In the genomic region with DNA sequence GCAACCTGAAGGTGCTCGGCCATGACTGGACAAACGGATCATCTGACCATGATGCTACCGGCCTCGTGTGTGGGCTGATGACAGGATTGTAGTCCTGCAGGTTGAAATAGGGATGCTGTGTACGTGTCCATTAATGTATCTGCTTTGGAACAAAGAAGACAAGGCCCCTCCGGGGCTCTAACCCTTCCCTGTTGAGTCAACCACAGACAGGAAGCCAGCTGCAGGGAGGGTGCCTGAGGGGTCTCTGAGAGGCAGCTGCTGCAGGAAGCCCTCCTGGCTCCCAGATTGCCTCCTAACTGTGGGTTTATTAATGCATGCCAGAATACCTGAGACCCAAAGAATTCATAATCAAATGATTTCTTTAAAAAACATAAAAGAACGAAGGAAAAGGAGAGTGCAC, we compare ENCODE assay signal across 24 cellular contexts.
DNase-seq lines count a peak whose midpoint lies in the region; ATAC-seq and TF ChIP-seq lines count a peak whose summit lies in the region.
"Had no signal": no experiment of that assay in that cellular context is flagged by ENCODE, and none has a peak within 500 bp of the region (broad histone marks: within the 10 kb centered on the region; RNA-seq: fewer than 3 reads in every experiment).

No MANE protein-coding gene starts in this region.

- no peak overlapping the region for H3K27ac ChIP-seq in SK-N-MC
- H3K27ac ChIP-seq in osteoblast (ENCODE audit: low read depth, low read length): no peak overlapping the region
- H3K27ac ChIP-seq in CD4-positive, alpha-beta memory T cell (ENCODE audit: low read depth, low read length): no peak overlapping the region
- no peak overlapping the region for H3K27ac ChIP-seq in right cardiac atrium (ENCODE audit: low read length)
- H3K27ac ChIP-seq: SJSA1 had no signal

- CTCF ChIA-PET in CD4-positive, alpha-beta memory T cell (lab: Charles Lee; ENCODE audit: partially characterized antibody): interaction anchor here (1.2 kb wide), 1 partner anchor 14 kb away, joined by 3 read pairs; no protein-coding TSS in a partner anchor

- peaks cover 0 to 1% (median 0%) of the 10 kb centered on the region in 8 donors for H3K9me3 Mint-ChIP-seq in CD4-positive, alpha-beta memory T cell
- H3K9me3 Mint-ChIP-seq: CD8-positive, alpha-beta T cell had no signal

- H3K27me3 ChIP-seq in osteoblast (ENCODE audit: insufficient read depth, low read length) (no peaks in the 10 kb centered on the region), right cardiac atrium (ENCODE audit: control insufficient read depth, insufficient read depth) (no peaks in the 10 kb centered on the region)
- no peaks in the 10 kb centered on the region for H3K27me3 ChIP-seq in CD4-positive, alpha-beta memory T cell (ENCODE audit: insufficient read depth, low read length)
- H3K27me3 ChIP-seq: SJSA1 had no signal

- H3K9ac ChIP-seq in SK-N-MC (ENCODE audit: insufficient read length): no peak overlapping the region

- DNase-seq in ELF-1 (ENCODE audit: low read depth, low spot score) (peak; percentile 27), NB4 (ENCODE audit: low read depth) (peak; percentile 20), SK-N-MC (ENCODE audit: low read depth, low spot score) (peak; percentile 8), osteoblast (ENCODE audit: insufficient read length, low spot score, missing footprints) (peak; percentile 65), NAMALWA (ENCODE audit: low spot score) (no peak), SK-N-DZ (ENCODE audit: low spot score) (no peak), right cardiac atrium (no peak)
- DNase-seq in CD4-positive, alpha-beta memory T cell: no peak
- DNase-seq: C1 segment of cervical spinal cord; CD8-positive, alpha-beta T cell; DMS 273 treated with DMSO at 0.1 percent for 48 hours; DMS79; MM.1S; NCI-H1092; NCI-H1417 treated with DMSO at 0.1 percent for 48 hours; NCI-H187 treated with DMSO at 0.1 percent for 48 hours; NCI-H2171 treated with DMSO at 0.1 percent for 48 hours; NCI-H345; NCI-H510A treated with DMSO at 0.1 percent for 48 hours; NCI-H748 treated with DMSO at 0.1 percent for 48 hours; NK-92 treated with Interleukin-12 subunit alpha and Interleukin-12 subunit beta, amount 100 ng/mL, for 24 hours; PC-3 had no signal

- no peak overlapping the region for H3K4me2 ChIP-seq in osteoblast (ENCODE audit: insufficient read depth, low read length)

- no peaks in the 10 kb centered on the region for H3K4me1 Mint-ChIP-seq in CD4-positive, alpha-beta memory T cell

- no peak overlapping the region for H2AFZ ChIP-seq in osteoblast (ENCODE audit: low read length)

- no peaks in the 10 kb centered on the region for H4K20me1 ChIP-seq in osteoblast (ENCODE audit: insufficient read depth, low read length)

- H3K4me1 ChIP-seq in osteoblast (ENCODE audit: insufficient read depth, low read length): no peaks in the 10 kb centered on the region
- H3K4me1 ChIP-seq in CD4-positive, alpha-beta memory T cell (ENCODE audit: insufficient read depth, low read length): no peaks in the 10 kb centered on the region
- H3K4me1 ChIP-seq in right cardiac atrium (ENCODE audit: control insufficient read depth, insufficient read depth, low read length): no peaks in the 10 kb centered on the region
- H3K4me1 ChIP-seq: SJSA1 had no signal

- H3K27me3 Mint-ChIP-seq in CD4-positive, alpha-beta memory T cell: peaks cover 0 to 2% of the 10 kb centered on the region in 2 donors

- no peaks in the 10 kb centered on the region for H3K9me3 ChIP-seq in SK-N-MC (ENCODE audit: low read depth, low read length)
- H3K9me3 ChIP-seq in osteoblast (ENCODE audit: low read depth, low read length): no peaks in the 10 kb centered on the region
- no peaks in the 10 kb centered on the region for H3K9me3 ChIP-seq in CD4-positive, alpha-beta memory T cell (ENCODE audit: control insufficient read depth in 1 of 2, low read length in 2 of 2)
- H3K9me3 ChIP-seq in right cardiac atrium (ENCODE audit: control insufficient read depth, low read length): no peaks in the 10 kb centered on the region
- H3K9me3 ChIP-seq: SJSA1 had no signal

- WGBS in right cardiac atrium: 76% methylated on average over 7 of the region's 7 CpGs

- no peak for TF ChIP-seq POLR2A in NB4 (IDR thresholded peaks at IDR 0.05; ENCODE audit: extremely low read depth, insufficient read length)

- H3K4me3 ChIP-seq in NB4 (ENCODE audit: low read depth, low read length) (no peak overlapping the region), SK-N-MC (no peak overlapping the region), osteoblast (ENCODE audit: insufficient read depth, low read length) (no peak overlapping the region), right cardiac atrium (ENCODE audit: low read length) (no peak overlapping the region)
- no peak overlapping the region for H3K4me3 ChIP-seq in CD4-positive, alpha-beta memory T cell (ENCODE audit: low read length in 2 of 2)
- H3K4me3 ChIP-seq: SJSA1 had no signal

- no peaks in the 10 kb centered on the region for H3K36me3 ChIP-seq in SK-N-MC (ENCODE audit: insufficient read depth, low read length)
- no peaks in the 10 kb centered on the region for H3K36me3 ChIP-seq in osteoblast (ENCODE audit: insufficient read depth, low read length)
- no peaks in the 10 kb centered on the region for H3K36me3 ChIP-seq in CD4-positive, alpha-beta memory T cell (ENCODE audit: insufficient read depth, low read length)
- H3K36me3 ChIP-seq: SJSA1 had no signal

- H3K36me3 Mint-ChIP-seq in CD4-positive, alpha-beta memory T cell: no peaks in the 10 kb centered on the region
- H3K36me3 Mint-ChIP-seq: CD8-positive, alpha-beta T cell had no signal

- no peak overlapping the region for H3K4me3 Mint-ChIP-seq in CD4-positive, alpha-beta memory T cell
- H3K4me3 Mint-ChIP-seq: CD8-positive, alpha-beta T cell had no signal

- no peak for ATAC-seq in right cardiac atrium
- ATAC-seq: CD8-positive, alpha-beta T cell; PC-3; Right ventricle myocardium inferior had no signal

- H3K27ac Mint-ChIP-seq in CD4-positive, alpha-beta memory T cell: no peak overlapping the region
- H3K27ac Mint-ChIP-seq: CD8-positive, alpha-beta T cell had no signal

- intact Hi-C loops in CD4-positive, alpha-beta memory T cell (cut with micrococcal nuclease): no loop called here
- intact Hi-C loops in right cardiac atrium (cut with DNase I): no loop called here

- TF ChIP-seq CTCF in NB4 (IDR thresholded peaks at IDR 0.05; ENCODE audit: low read depth, low read length): no peak
- TF ChIP-seq CTCF in osteoblast (IDR thresholded peaks at IDR 0.05; ENCODE audit: extremely low read depth, low read depth, low read length): no peak

- no peaks in the 10 kb centered on the region for H3K79me2 ChIP-seq in osteoblast (ENCODE audit: insufficient read depth, low read length)

- POLR2A ChIA-PET in CD4-positive, alpha-beta memory T cell (lab: Charles Lee; ENCODE audit: partially characterized antibody): no interaction called here

Comparison
In these comparisons a context has a peak if more than half of its experiments do, and no peak if none do; other contexts are left out.
1. DNase-seq: peak in ELF-1 (single experiment), NB4 (single experiment), SK-N-MC (single experiment) and osteoblast (single experiment); none in NAMALWA (single experiment), SK-N-DZ (single experiment), CD4-positive, alpha-beta memory T cell (0 of 5) and right cardiac atrium (0 of 3).